In the genomic region with DNA sequence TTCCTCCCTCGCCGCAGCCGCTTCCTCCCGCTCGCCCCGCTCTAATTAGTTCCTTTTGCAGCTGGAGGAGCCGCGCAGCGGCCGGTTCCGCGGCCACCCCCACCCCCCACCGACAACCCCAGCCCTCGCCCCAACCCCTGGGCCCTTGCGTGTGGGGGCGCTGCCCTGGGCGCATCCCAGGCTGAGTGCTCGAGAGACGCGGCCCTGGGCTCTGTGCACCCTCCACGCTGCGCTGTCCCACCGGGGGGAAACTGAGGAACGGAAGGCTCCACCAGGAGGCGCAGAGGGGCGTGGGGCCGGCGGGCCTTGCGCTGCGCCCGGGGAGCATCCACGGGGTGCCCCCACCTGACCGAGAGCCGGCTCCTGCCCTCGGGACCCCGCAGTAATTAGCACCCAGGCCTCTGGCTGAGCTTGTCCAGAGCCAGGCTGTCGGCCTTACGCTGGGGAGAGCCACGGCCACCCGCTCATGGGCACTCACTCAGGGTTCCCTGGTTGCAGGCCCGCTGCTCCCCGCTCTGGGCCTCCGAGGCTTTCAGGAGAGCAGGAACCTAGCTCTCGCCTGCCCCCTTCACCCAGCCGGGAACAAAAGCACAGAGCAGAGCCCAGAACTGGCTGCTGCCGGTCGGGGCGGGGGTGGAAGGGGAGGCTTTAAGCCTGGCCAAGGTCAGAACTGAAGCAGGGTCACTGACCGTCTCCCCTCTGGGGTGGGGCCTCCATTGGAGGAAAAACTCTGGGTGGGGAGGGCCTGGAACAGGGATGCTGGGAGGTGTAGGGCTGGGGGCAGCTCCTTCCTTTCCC, we compare ENCODE assay signal across 8 cellular contexts. TPM values are rescaled to one million over a fixed set of nuclear protein-coding genes. Genes with fewer than 3 reads are reported as not detected.
DNase-seq lines count a peak whose midpoint lies in the region; ATAC-seq and TF ChIP-seq lines count a peak whose summit lies in the region.

No MANE protein-coding gene starts in this region.

- POLR2A ChIA-PET in A673 (lab: Charles Lee; ENCODE audit: low non-redundant PET), result no interaction called here

- H3K27ac ChIP-seq in A673 (ENCODE audit: low read depth, low read length, poor library complexity, severe bottlenecking) (peak overlapping the region; percentile 64), GM23248 (peak overlapping the region; percentile 27; the same call in 1 of the 2 replicates), right cardiac atrium (ENCODE audit: low read length) (peak overlapping the region; percentile 84)

- no peaks in the 10 kb centered on the region; the same call in 1 of the 2 replicates for H4K20me1 ChIP-seq in GM23248 (ENCODE audit: insufficient read depth)

- no TSS peak for BruUV-seq in A673 (replicated peaks; lab: Mats Ljungman, UMichigan)

- peak overlapping the region; percentile 70 for H2AFZ ChIP-seq in GM23248

- H3K27me3 ChIP-seq in A673 (replicated peaks; ENCODE audit: insufficient read depth, low read depth, low read length, poor library complexity), result no peaks in the 10 kb centered on the region
- no peaks in the 10 kb centered on the region for H3K27me3 ChIP-seq in GM23248 (replicated peaks; ENCODE audit: insufficient read depth)
- H3K27me3 ChIP-seq in right cardiac atrium (ENCODE audit: control insufficient read depth, insufficient read depth), result no peaks in the 10 kb centered on the region

- WGBS in GM23248 (ENCODE audit: low coverage in 1 of 2, low lambda C conversion rate in 2 of 2, missing lambda C conversion rate in 2 of 2), 2 experiments, result 3% methylated on average over 31 to 42 of the region's 49 CpGs
- WGBS in right cardiac atrium, result 1% methylated on average over 49 of the region's 49 CpGs

- peak overlapping the region; percentile 69 for H3K4me2 ChIP-seq in GM23248 (ENCODE audit: unreplicated experiment)

- ATAC-seq in right cardiac atrium, result peak; percentile 78 to 82
- no peak for ATAC-seq in HG02870 (IDR thresholded peaks at IDR 0.05; ENCODE audit: unreplicated experiment)

- intact Hi-C loops in A673 (cut with micrococcal nuclease; ENCODE audit: unreplicated experiment) (loop anchor here (2.0 kb wide), 1 partner anchor 39 kb away; no protein-coding TSS in a partner anchor), right cardiac atrium (cut with DNase I) (loop anchor here in 2 of 4 donors (2.0 to 10.0 kb wide), 3 partner anchors 39 to 133 kb away; no protein-coding TSS in a partner anchor)

- in situ Hi-C loops in GM23248 (cut with MboI), result loop anchor here (10.0 kb wide), 1 partner anchor 123 kb away; no protein-coding TSS in a partner anchor

- H3K4me3 ChIP-seq in A673 (ENCODE audit: low read depth, low read length, poor library complexity, severe bottlenecking) (peak overlapping the region; percentile 47), GM23248 (peak overlapping the region; percentile 72), right cardiac atrium (ENCODE audit: low read length) (peak overlapping the region; percentile 18)

- peak overlapping the region; percentile 79 for H3K9ac ChIP-seq in GM23248

- H3F3A ChIP-seq in GM23248 (ENCODE audit: insufficient read depth), result peaks cover 7% of the 10 kb centered on the region

- DNase-seq in A673 (ENCODE audit: low spot score) (peak; percentile 70), GM23248 (peak; percentile 92), SKM-1 (lab: John Stamatoyannopoulos, UW; ENCODE audit: unreplicated experiment) (peak; percentile 47), astrocyte of the hippocampus (ENCODE audit: low read depth, low spot score) (peak; percentile 87), right cardiac atrium (peak; percentile 84 to 93 (median 93)), pons (ENCODE audit: low spot score) (peak; percentile 72), NCI-H510A (lab: John Stamatoyannopoulos, UW) (no peak)

- H3K9me3 ChIP-seq in A673 (ENCODE audit: low read depth, low read length, poor library complexity, severe bottlenecking) (no peaks in the 10 kb centered on the region), GM23248 (ENCODE audit: low read depth) (no peaks in the 10 kb centered on the region), right cardiac atrium (ENCODE audit: control insufficient read depth, low read length) (no peaks in the 10 kb centered on the region)

- H3K36me3 ChIP-seq in A673 (ENCODE audit: insufficient read depth, low read length, poor library complexity, severe bottlenecking) (no peaks in the 10 kb centered on the region), GM23248 (ENCODE audit: low read depth) (no peaks in the 10 kb centered on the region)

- H3K4me1 ChIP-seq in A673 (ENCODE audit: insufficient read depth, low read length, poor library complexity, severe bottlenecking), result peaks cover 18% of the 10 kb centered on the region
- H3K4me1 ChIP-seq in GM23248 (ENCODE audit: insufficient read depth), result peaks cover 8% of the 10 kb centered on the region; the same call in 1 of the 2 replicates
- H3K4me1 ChIP-seq in right cardiac atrium (ENCODE audit: control insufficient read depth, insufficient read depth, low read length), result peaks cover 27% of the 10 kb centered on the region

- H3K9me2 ChIP-seq in GM23248 (ENCODE audit: insufficient read depth), result no peaks in the 10 kb centered on the region

- peak; percentile 50 for TF ChIP-seq CTCF in A673 (conservative IDR thresholded peaks at IDR 0.05; ENCODE audit: low read depth, low read length)

- peaks cover 82% of the 10 kb centered on the region for H3K79me2 ChIP-seq in GM23248 (ENCODE audit: insufficient read depth)

- CTCF ChIA-PET in A673 (lab: Charles Lee), result interaction anchor here (0.5 to 1.6 kb wide), 5 partner anchors 12 to 345 kb away, joined by 3 to 6 read pairs (median 3); a partner anchor contains a TSS

RNA-seq across cellular contexts. Expression of a gene that starts 12.1 kb away (rescaled TPM):
- total RNA-seq in A673 (2021) (10.6 and 15.4 TPM in 2 replicates), right cardiac atrium (10 to 100 TPM; 20.0 to 34.6 (median 33.1) TPM)
- 2.9 and 3.2 TPM in 2 replicates for total RNA-seq in GM23248 (2014; rRNA removed; shearing (Covaris generic))
- polyA plus RNA-seq in GM23248 (2016; fragmentation: Nextera tagmentation; extraction: Ambion mirVana) (6.8 and 7.3 TPM in 2 replicates), right cardiac atrium (15.2 TPM)

RNA-seq across cellular contexts. Expression of a gene that starts 23.1 kb away (rescaled TPM):
- total RNA-seq in A673 (2021), result 89.7 and 90.3 TPM in 2 replicates
- total RNA-seq in GM23248 (2014; rRNA removed; shearing (Covaris generic)), result 20.4 and 33.0 TPM in 2 replicates
- polyA plus RNA-seq in GM23248 (2016; fragmentation: Nextera tagmentation; extraction: Ambion mirVana), result 74.5 and 78.9 TPM in 2 replicates
- 10 to 100 TPM; 57.6 to 61.9 (median 59.7) TPM for total RNA-seq in right cardiac atrium
- polyA plus RNA-seq in right cardiac atrium, result 131 TPM

RNA-seq across cellular contexts. Expression of a gene that starts 43.7 kb away (rescaled TPM):
- 5.4 and 6.6 TPM in 2 replicates for total RNA-seq in A673 (2021)
- 223 and 234 TPM in 2 replicates for total RNA-seq in GM23248 (2014; rRNA removed; shearing (Covaris generic))
- polyA plus RNA-seq in GM23248 (2016; fragmentation: Nextera tagmentation; extraction: Ambion mirVana), result 160 and 169 TPM in 2 replicates
- total RNA-seq in right cardiac atrium, result 10 to 100 TPM; 11.4 to 21.3 (median 13.6) TPM
- polyA plus RNA-seq in right cardiac atrium, result 10.7 TPM

RNA-seq across cellular contexts. Expression of a gene that starts 55.2 kb away (rescaled TPM):
- total RNA-seq in A673 (2021) (41.5 and 42.4 TPM in 2 replicates), right cardiac atrium (1 to 10 TPM; 2.3 to 4.2 (median 3.5) TPM)
- total RNA-seq in GM23248 (2014; rRNA removed; shearing (Covaris generic)), result 3.4 and 5.4 TPM in 2 replicates
- polyA plus RNA-seq in GM23248 (2016; fragmentation: Nextera tagmentation; extraction: Ambion mirVana) (0.91 and 1.5 TPM in 2 replicates), right cardiac atrium (2.1 TPM)

Comparison
In these comparisons a context has a peak if more than half of its experiments do, and no peak if none do; other contexts are left out.
1. H3K27ac ChIP-seq: peak in every context shown above with its lines; median percentile 84 in right cardiac atrium; 64 in A673; 27 in GM23248.
2. H3K4me3 ChIP-seq: peak in every context shown above with its lines; median percentile 72 in GM23248; 47 in A673; 18 in right cardiac atrium.
3. RNA of a gene that starts 43.7 kb away (total RNA-seq): 223 to 234 TPM in GM23248; 11.4 to 21.3 TPM in right cardiac atrium and 5.4 to 6.6 TPM in A673; every median in the first group is over 10 times any median in the second.